ENCODE assay signal across 1 cellular context in the genomic region with DNA sequence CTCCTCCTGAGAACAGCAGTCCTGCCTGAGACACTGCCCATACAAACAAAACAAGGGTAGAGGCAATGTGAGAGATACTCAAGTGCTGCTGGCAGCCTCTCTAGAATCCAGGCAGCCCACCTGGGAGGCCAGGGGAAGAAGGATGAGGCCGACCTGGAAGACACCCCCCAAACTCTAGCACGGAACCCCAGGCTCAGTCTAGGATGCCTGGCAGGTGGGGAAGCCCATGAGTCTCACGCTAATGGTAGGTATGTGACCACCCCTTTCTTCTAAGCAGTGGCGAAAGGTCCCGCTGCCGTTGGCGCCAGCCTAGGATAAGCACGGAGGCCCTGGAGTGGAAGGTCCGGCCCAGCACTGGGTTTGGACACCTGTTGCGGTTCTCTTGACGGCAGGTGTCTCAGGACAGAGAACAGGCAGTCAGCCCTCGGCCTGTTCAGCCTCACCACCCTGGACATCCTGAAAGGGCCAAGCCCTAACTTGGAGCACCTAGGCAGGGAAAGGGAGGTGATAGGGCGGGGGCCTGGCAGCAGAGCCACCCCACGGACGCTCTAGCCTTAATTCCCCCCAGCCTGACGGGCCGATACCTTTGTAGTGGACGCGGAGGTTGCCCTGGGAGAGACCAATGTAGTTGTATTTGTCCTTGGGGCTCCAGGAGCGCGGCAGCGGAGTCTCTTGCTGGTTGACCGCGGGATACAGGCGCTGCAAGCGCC.
TF ChIP-seq lines count a peak whose summit lies in the region.

No MANE protein-coding gene starts in this region.

TF ChIP-seq in endothelial cell of umbilical vein, 7 proteins besides CTCF, POLR2A, EP300 and RAD21:
- TF ChIP-seq GATA2 (IDR thresholded peaks at IDR 0.05; ENCODE audit: insufficient read depth, insufficient read length, low read depth, low read length) (no peak), EZH2 (IDR thresholded peaks at IDR 0.05; ENCODE audit: borderline replicate concordance, low read depth, low read length, severe bottlenecking) (no peak)
